Comparison of ENCODE assay signal across 8 cellular contexts in the genomic region with DNA sequence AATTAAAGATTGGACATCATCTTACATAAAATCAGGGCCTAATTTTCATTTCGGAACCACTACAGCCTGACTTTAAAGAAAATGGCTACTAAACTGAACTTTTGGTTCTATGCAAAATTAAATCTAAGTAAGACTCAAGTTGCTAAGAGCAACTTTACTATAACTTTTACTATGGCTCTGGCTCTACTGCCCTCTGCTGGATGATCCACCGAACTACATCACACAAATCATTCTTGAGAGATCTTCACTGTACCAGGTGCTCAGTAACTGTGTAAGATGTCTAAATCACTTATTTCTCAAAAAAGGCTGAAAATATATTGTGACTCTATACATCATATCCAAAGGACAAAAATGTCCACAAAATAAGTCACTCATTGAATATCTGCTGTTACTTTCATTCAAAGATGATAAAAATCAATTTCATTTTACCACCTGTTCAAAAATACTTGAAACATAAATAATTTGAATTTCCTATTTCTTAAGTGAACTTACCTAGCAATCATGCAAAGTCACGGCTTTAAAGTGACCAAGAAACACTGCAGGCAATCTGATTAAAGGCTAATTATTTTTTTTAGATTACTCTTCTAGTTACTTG. TPM values are rescaled to one million over a fixed set of nuclear protein-coding genes. Genes with fewer than 3 reads are reported as not detected.
DNase-seq lines count a peak whose midpoint lies in the region; ATAC-seq, FAIRE-seq and TF ChIP-seq lines count a peak whose summit lies in the region.

No MANE protein-coding gene starts in this region.

- no peaks in the 10 kb centered on the region for H3K79me2 ChIP-seq in DND-41 (ENCODE audit: insufficient read depth, low read length)

- H3K27ac ChIP-seq in DND-41 (ENCODE audit: low read length) (no peak overlapping the region), right atrium auricular region (no peak overlapping the region), small intestine (ENCODE audit: low read depth in 1 of 2, low read length in 1 of 2) (no peak overlapping the region)

- H3K9ac ChIP-seq in DND-41 (ENCODE audit: low read depth, low read length) (no peak overlapping the region), adipocyte (ENCODE audit: low read length) (no peak overlapping the region)

- TF ChIP-seq CTCF in DND-41 (IDR thresholded peaks at IDR 0.05; ENCODE audit: borderline replicate concordance, extremely low read depth, low read length, poor library complexity, severe bottlenecking) = peak; percentile 92
- TF ChIP-seq CTCF in right atrium auricular region (IDR thresholded peaks at IDR 0.05) = peak; percentile 90

- no peaks in the 10 kb centered on the region for H4K20me1 ChIP-seq in DND-41 (ENCODE audit: insufficient read depth, low read length)

- H3K4me1 ChIP-seq in DND-41 (ENCODE audit: insufficient read depth, low read length) (peaks cover 5% of the 10 kb centered on the region), adipocyte (ENCODE audit: control insufficient read depth, insufficient read depth, low read length) (peaks cover 5% of the 10 kb centered on the region), right atrium auricular region (peaks cover 0 to 5% of the 10 kb centered on the region in 2 donors), small intestine (ENCODE audit: control insufficient read depth in 2 of 2, insufficient read depth in 1 of 2, low read depth in 1 of 2, low read length in 1 of 2) (no peaks in the 10 kb centered on the region)

- H3K9me3 ChIP-seq in DND-41 (ENCODE audit: insufficient read depth, low read length, severe bottlenecking) (no peaks in the 10 kb centered on the region), adipocyte (ENCODE audit: control insufficient read depth, low read length) (no peaks in the 10 kb centered on the region), right atrium auricular region (no peaks in the 10 kb centered on the region), small intestine (ENCODE audit: control insufficient read depth, low read depth) (no peaks in the 10 kb centered on the region)

- DNase-seq in DND-41 (peak; percentile 76), LHCN-M2 (ENCODE audit: low read depth) (peak; percentile 66), T follicular helper cell (ENCODE audit: low read depth) (peak; percentile 49), adipocyte (ENCODE audit: low read depth) (peak; percentile 83), right atrium auricular region (ENCODE audit: low spot score) (peak; percentile 88), small intestine (peak; percentile 69), DMS153 treated with DMSO at 0.1 percent for 48 hours (lab: John Stamatoyannopoulos, UW; ENCODE audit: unreplicated experiment) (no peak)

- ATAC-seq in DND-41 (ENCODE audit: insufficient read depth, low read depth) (peak; percentile 87), GM21515 (IDR thresholded peaks at IDR 0.05; ENCODE audit: unreplicated experiment) (peak; percentile 81)

- WGBS in small intestine, 3 donors = 19 to 20% (median 20%) methylated on average over 3 of the region's 3 CpGs

- H3K27me3 ChIP-seq in DND-41 (ENCODE audit: insufficient read depth, low read length, poor library complexity) (no peaks in the 10 kb centered on the region), adipocyte (replicated peaks; ENCODE audit: control insufficient read depth, insufficient read depth, low read length) (no peaks in the 10 kb centered on the region), right atrium auricular region (no peaks in the 10 kb centered on the region), small intestine (ENCODE audit: control insufficient read depth in 2 of 2, insufficient read depth in 2 of 2, low read length in 2 of 2) (no peaks in the 10 kb centered on the region)

- no peak for FAIRE-seq in small intestine (lab: Jason Lieb, UNC)

- H2AFZ ChIP-seq in DND-41 (ENCODE audit: low read depth, low read length) = no peak overlapping the region

- H3K4me3 ChIP-seq in DND-41 (ENCODE audit: low read depth in 1 of 2, low read length in 2 of 2) (no peak overlapping the region), adipocyte (ENCODE audit: low read length) (no peak overlapping the region), right atrium auricular region (no peak overlapping the region), small intestine (ENCODE audit: low read depth in 1 of 2, low read length in 2 of 2) (no peak overlapping the region)

- H3K4me2 ChIP-seq in DND-41 (ENCODE audit: insufficient read depth, low read length) = no peak overlapping the region

- H3K36me3 ChIP-seq in DND-41 (ENCODE audit: insufficient read depth, low read length) = peaks cover 54% of the 10 kb centered on the region
- peaks cover 41% of the 10 kb centered on the region for H3K36me3 ChIP-seq in adipocyte (ENCODE audit: control insufficient read depth, insufficient read depth, low read length, severe bottlenecking)
- peaks cover 36% of the 10 kb centered on the region for H3K36me3 ChIP-seq in right atrium auricular region
- H3K36me3 ChIP-seq in small intestine (ENCODE audit: control insufficient read depth in 2 of 2, insufficient read depth in 2 of 2, low read length in 2 of 2) = peaks cover 8% of the 10 kb centered on the region in 2 donors

RNA-seq across cellular contexts. Expression of gene MOCS2, which starts 13.5 kb away (rescaled TPM):
- 67.6 and 76.3 TPM in 2 replicates for total RNA-seq in LHCN-M2 (2014; rRNA removed)
- polyA plus RNA-seq in LHCN-M2 (2012) = 49.0 TPM
- total RNA-seq in right atrium auricular region = 10 to 100 TPM; 64.5 to 80.0 TPM
- 100 to 1,000 TPM in 1 of 3 donors, 10 to 100 TPM in 2; 46.9 to 114 (median 84.8) TPM for polyA plus RNA-seq in small intestine
